ENCODE assay signal across 1 cellular context in genomic region chr2:145593280-145593679, GRCh38.
TF ChIP-seq lines count a peak whose summit lies in the region.

No MANE protein-coding gene starts in this region.

TF ChIP-seq in WTC11, 78 proteins besides CTCF, POLR2A, EP300 and RAD21 (continued from another document):
- TF ChIP-seq ZNF138 (CRISPR knock-in tag; conservative IDR thresholded peaks at IDR 0.05): no peak
- TF ChIP-seq TCF7 (CRISPR knock-in tag; IDR thresholded peaks at IDR 0.05; ENCODE audit: low read depth): no peak
- no peak for TF ChIP-seq MAX (CRISPR knock-in tag; IDR thresholded peaks at IDR 0.05)
- no peak for TF ChIP-seq NFYB (CRISPR knock-in tag; conservative IDR thresholded peaks at IDR 0.05; ENCODE audit: low read depth)
- no peak for TF ChIP-seq GRHL2 (CRISPR knock-in tag; IDR thresholded peaks at IDR 0.05; ENCODE audit: insufficient replicate concordance, severe bottlenecking)
- no peak for TF ChIP-seq ATF1 (CRISPR knock-in tag; IDR thresholded peaks at IDR 0.05)
- TF ChIP-seq PRRX2 (CRISPR knock-in tag; IDR thresholded peaks at IDR 0.05): no peak
- no peak for TF ChIP-seq NR1H2 (CRISPR knock-in tag; IDR thresholded peaks at IDR 0.05)
- no peak for TF ChIP-seq NR2C2 (CRISPR knock-in tag; IDR thresholded peaks at IDR 0.05)
- no peak for TF ChIP-seq FOXP1 (CRISPR knock-in tag; IDR thresholded peaks at IDR 0.05; ENCODE audit: borderline replicate concordance)
